Comparison of ENCODE assay signal across 8 cellular contexts in the genomic region with DNA sequence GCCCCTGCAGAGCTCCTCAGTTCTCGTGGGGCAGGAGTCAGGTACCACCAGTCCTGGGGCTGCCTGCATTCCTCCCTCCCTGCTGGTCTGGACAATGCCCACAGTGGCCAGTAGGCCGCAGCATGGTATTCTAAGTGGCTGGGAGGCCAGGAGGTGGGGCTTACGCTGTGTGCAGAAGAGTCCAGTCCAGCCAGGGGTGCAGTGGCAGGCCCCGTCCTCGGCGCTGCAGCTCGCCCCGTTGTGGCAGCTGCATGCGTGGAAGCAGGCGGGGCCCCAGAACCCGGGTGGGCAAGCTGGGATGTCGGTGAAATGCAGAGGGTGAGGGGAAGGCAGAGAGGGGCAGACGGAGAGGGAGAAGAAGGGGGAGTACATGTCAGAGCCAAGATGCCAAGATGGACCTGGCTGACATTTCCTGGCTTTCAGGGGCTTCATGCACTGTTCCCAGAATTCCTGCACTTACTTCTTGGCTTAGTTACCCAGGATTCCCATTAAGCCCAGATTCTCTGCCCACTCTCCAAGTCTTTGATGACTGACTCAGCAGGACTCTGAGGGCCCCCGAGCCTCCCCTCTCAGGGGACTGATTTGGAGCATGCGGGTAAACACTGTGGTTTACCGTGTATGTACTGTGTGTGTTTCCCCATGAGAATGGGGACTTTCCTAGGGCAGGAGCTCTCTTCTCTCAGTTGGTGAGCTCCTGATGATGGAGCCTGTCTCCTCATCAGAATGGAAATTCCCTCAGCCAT. TPM values are rescaled to one million over a fixed set of nuclear protein-coding genes. Genes with fewer than 3 reads are reported as not detected.
DNase-seq lines count a peak whose midpoint lies in the region; ATAC-seq and TF ChIP-seq lines count a peak whose summit lies in the region.

No MANE protein-coding gene starts in this region.

- BruUV-seq in IMR-90 (replicated peaks; lab: Mats Ljungman, UMichigan): no TSS peak

- no peak overlapping the region for H4K8ac ChIP-seq in IMR-90 (ENCODE audit: low read depth in 2 of 2, low read length in 2 of 2)

- no peak overlapping the region for H4K5ac ChIP-seq in IMR-90 (ENCODE audit: low read depth, low read length)

- no peak for TF ChIP-seq POLR2A in IMR-90 (IDR thresholded peaks at IDR 0.05; ENCODE audit: low read depth, low read length)

- H3K4ac ChIP-seq in IMR-90 (ENCODE audit: low read depth, low read length): no peak overlapping the region

- 9% methylated on average over 10 of the region's 16 CpGs; no CpG with 5 or more reads in 1 of the 2 experiments for WGBS in IMR-90 (ENCODE audit: extremely low coverage in 2 of 2, insufficient read length in 1 of 2), 2 experiments

- peak; percentile 78 for TF ChIP-seq CTCF in IMR-90 (conservative IDR thresholded peaks at IDR 0.05; ENCODE audit: low read depth, low read length)
- TF ChIP-seq CTCF in fibroblast of villous mesenchyme (IDR thresholded peaks at IDR 0.05; ENCODE audit: insufficient read depth, low read depth, low read length): peak; percentile 69
- TF ChIP-seq CTCF in omental fat pad (IDR thresholded peaks at IDR 0.05): no peak

- no peak overlapping the region for H3K23ac ChIP-seq in IMR-90 (ENCODE audit: low read depth, low read length)

- H3K14ac ChIP-seq in IMR-90 (replicated peaks; ENCODE audit: low read depth, low read length): no peak overlapping the region

- DNase-seq in NCI-H82 (lab: John Stamatoyannopoulos, UW): peak; percentile 85
- DNase-seq in NCI-H82 treated with DMSO at 0.1 percent for 48 hours (lab: John Stamatoyannopoulos, UW; ENCODE audit: unreplicated experiment): no peak
- DNase-seq in IMR-90: peak; percentile 74
- DNase-seq in activated CD8-positive, alpha-beta memory T cell treated with anti-CD3 and anti-CD28 coated beads, Interleukin-2, amount 50 U/mL, for 24 hours (ENCODE audit: extremely low read depth): peak; percentile 12
- peak; percentile 52 for DNase-seq in fibroblast of villous mesenchyme (ENCODE audit: low read depth)
- DNase-seq in omental fat pad (ENCODE audit: low spot score): no peak
- no peak for DNase-seq in stimulated activated naive CD4-positive, alpha-beta T cell (lab: John Stamatoyannopoulos, UW)

- H3K9me3 ChIP-seq in IMR-90 (ENCODE audit: control insufficient read depth, insufficient read depth, low read length): no peaks in the 10 kb centered on the region

- H3K27ac ChIP-seq in IMR-90 (ENCODE audit: insufficient read depth, low read length): no peak overlapping the region

- H2BK20ac ChIP-seq in IMR-90 (ENCODE audit: low read depth, low read length): no peak overlapping the region

- H3K36me3 ChIP-seq in IMR-90 (ENCODE audit: control insufficient read depth, insufficient read depth, low read length): 0 out of 2 replicates have a peak, but pooled peaks cover 1% of the 10 kb centered on the region

- peak overlapping the region; percentile 61; the same call in 1 of the 2 replicates for H2AK5ac ChIP-seq in IMR-90 (ENCODE audit: low read depth, low read length)

- intact Hi-C loops in IMR-90 (cut with micrococcal nuclease): loop anchor here (1.0 to 2.0 kb wide), 2 partner anchors 274 to 372 kb away; no protein-coding TSS in a partner anchor

- H3K4me2 ChIP-seq in IMR-90 (ENCODE audit: low read depth, low read length): peak overlapping the region; percentile 29; the same call in 1 of the 2 replicates

- dilution Hi-C loops in IMR-90 (cut with HindIII; ENCODE audit: low sequenced_read_pairs, unreplicated experiment): no loop called here

- in situ Hi-C loops in IMR-90 (cut with MboI; ENCODE audit: low sequenced_read_pairs): loop anchor here (25.0 kb wide), 1 partner anchor 570 kb away; a partner anchor contains a TSS

- ATAC-seq in GM21528 (IDR thresholded peaks at IDR 0.05; ENCODE audit: low FRiP score, unreplicated experiment) (peak; percentile 41), IMR-90 (ENCODE audit: low read depth) (peak; percentile 99), omental fat pad (ENCODE audit: low FRiP score) (peak; percentile 61)

- H3K9ac ChIP-seq in IMR-90 (ENCODE audit: low read depth, low read length): no peak overlapping the region

- peak; percentile 84 for TF ChIP-seq RAD21 in IMR-90 (IDR thresholded peaks at IDR 0.05; ENCODE audit: low read length)

- no peak overlapping the region for H2BK5ac ChIP-seq in IMR-90 (ENCODE audit: low read depth, low read length, poor library complexity, severe bottlenecking)

- H3K79me1 ChIP-seq in IMR-90 (ENCODE audit: low read depth in 1 of 2, low read length in 2 of 2): no peaks in the 10 kb centered on the region

- H3K18ac ChIP-seq in IMR-90 (ENCODE audit: low read depth, low read length): no peak overlapping the region

- peaks cover 9% of the 10 kb centered on the region; the same call in 1 of the 2 replicates for H4K20me1 ChIP-seq in IMR-90 (ENCODE audit: insufficient read depth, low read length)

- no peaks in the 10 kb centered on the region for H3K27me3 ChIP-seq in IMR-90 (ENCODE audit: control insufficient read depth, insufficient read depth, low read length)

- no peak overlapping the region for H3K4me3 ChIP-seq in IMR-90 (ENCODE audit: insufficient read depth, low read depth, low read length)
- H3K4me3 ChIP-seq in fibroblast of villous mesenchyme (ENCODE audit: low read depth, low read length): no peak overlapping the region

- no peak overlapping the region for H3K56ac ChIP-seq in IMR-90 (ENCODE audit: extremely low read depth, insufficient read depth, low read length)

- H4K91ac ChIP-seq in IMR-90 (ENCODE audit: insufficient read depth, low read depth, low read length): no peak overlapping the region

- peak overlapping the region; percentile 80 for H2AFZ ChIP-seq in IMR-90 (replicated peaks; ENCODE audit: low read length, poor library complexity)

- no peak overlapping the region for H2BK15ac ChIP-seq in IMR-90 (ENCODE audit: low read depth, low read length)

- peaks cover 3% of the 10 kb centered on the region; the same call in 1 of the 2 replicates for H3K9me1 ChIP-seq in IMR-90 (ENCODE audit: insufficient read depth, low read length)

- H2AK9ac ChIP-seq in IMR-90 (replicated peaks; ENCODE audit: low read depth, low read length, poor library complexity): peak overlapping the region; percentile 89

- H2BK120ac ChIP-seq in IMR-90 (ENCODE audit: low read depth, low read length): no peak overlapping the region

- POLR2A ChIA-PET in IMR-90 (lab: Charles Lee; ENCODE audit: unreplicated experiment): no interaction called here

- H3K4me1 ChIP-seq in IMR-90 (ENCODE audit: control insufficient read depth, insufficient read depth, low read length): peaks cover 5% of the 10 kb centered on the region; the same call in 1 of the 2 replicates

- CTCF ChIA-PET in IMR-90 (lab: Yijun Ruan, JAX): no interaction called here

TF ChIP-seq in IMR-90, 13 proteins besides CTCF, POLR2A, EP300 and RAD21:
- no peak for TF ChIP-seq RFX5 (IDR thresholded peaks at IDR 0.05; ENCODE audit: low read depth, low read length)
- no peak for TF ChIP-seq MAFK (IDR thresholded peaks at IDR 0.05; ENCODE audit: low read depth, low read length)
- TF ChIP-seq, protein P1, sequence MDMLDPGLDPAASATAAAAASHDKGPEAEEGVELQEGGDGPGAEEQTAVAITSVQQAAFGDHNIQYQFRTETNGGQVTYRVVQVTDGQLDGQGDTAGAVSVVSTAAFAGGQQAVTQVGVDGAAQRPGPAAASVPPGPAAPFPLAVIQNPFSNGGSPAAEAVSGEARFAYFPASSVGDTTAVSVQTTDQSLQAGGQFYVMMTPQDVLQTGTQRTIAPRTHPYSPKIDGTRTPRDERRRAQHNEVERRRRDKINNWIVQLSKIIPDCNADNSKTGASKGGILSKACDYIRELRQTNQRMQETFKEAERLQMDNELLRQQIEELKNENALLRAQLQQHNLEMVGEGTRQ (IDR thresholded peaks at IDR 0.05; ENCODE audit: low read depth, low read length): no peak
- peak; percentile 62 for TF ChIP-seq SMC3 (IDR thresholded peaks at IDR 0.05; ENCODE audit: low read depth, low read length)
- peak; percentile 37; the same call in 1 of the 2 replicates for TF ChIP-seq NFE2L2 (IDR thresholded peaks at IDR 0.05; ENCODE audit: low read depth, low read length)
- peak; percentile 33; the same call in 1 of the 2 replicates for TF ChIP-seq MAZ (IDR thresholded peaks at IDR 0.05; ENCODE audit: borderline replicate concordance, low read depth, low read length)

RNA-seq across cellular contexts. Expression of a gene that starts 47.5 kb away (rescaled TPM):
- total RNA-seq in IMR-90 (2012; rRNA removed): 376 and 462 TPM in 2 replicates
- 299 and 341 TPM in 2 replicates for polyA plus RNA-seq in IMR-90 (2012; rRNA removed)
- 134 and 136 TPM in 2 replicates for polyA plus RNA-seq in IMR-90 (2012; cell fraction: cytosol; rRNA removed)
- 36.8 and 156 TPM in 2 replicates for polyA plus RNA-seq in IMR-90 (2012; cell fraction: nucleus; rRNA removed; ENCODE audit: low replicate concordance)
- total RNA-seq in fibroblast of villous mesenchyme: 50.3 and 51.0 TPM in 2 replicates
- 100 to 1,000 TPM; 142 to 191 (median 158) TPM for total RNA-seq in omental fat pad

Comparison
In these comparisons a context has a peak if more than half of its experiments do, and no peak if none do; other contexts are left out.
1. DNase-seq: peak in NCI-H82 (single experiment), IMR-90 (single experiment), activated CD8-positive, alpha-beta memory T cell treated with anti-CD3 and anti-CD28 coated beads, Interleukin-2, amount 50 U/mL, for 24 hours (single experiment) and fibroblast of villous mesenchyme (single experiment); none in NCI-H82 treated with DMSO at 0.1 percent for 48 hours (single experiment), omental fat pad (single experiment) and stimulated activated naive CD4-positive, alpha-beta T cell (0 of 6).
2. ATAC-seq: peak in every context shown above with its lines; median percentile 99 in IMR-90; 61 in omental fat pad; 41 in GM21528.
3. CTCF ChIP-seq: peak in IMR-90 (single experiment) and fibroblast of villous mesenchyme (single experiment); none in omental fat pad (0 of 3).